8 cellular contexts compared by ENCODE assay signal in genomic region chr12:14416658-14417057, GRCh38. TPM values are rescaled to one million over a fixed set of nuclear protein-coding genes. Genes with fewer than 3 reads are reported as not detected.
DNase-seq lines count a peak whose midpoint lies in the region; ATAC-seq lines count a peak whose summit lies in the region.

No MANE protein-coding gene starts in this region.

- H3K4me3 Mint-ChIP-seq in activated T-helper 1 cell treated with anti-CD3 and anti-CD28 coated beads, Interleukin-12 subunit alpha, Interleukin-12 subunit beta, Interleukin-2, Interleukin-4 antibody, amounts not matched to agents 30 ng/mL and 10 ng/mL and 1 ng/mL, durations not matched to agents 14 hours and 24 hours and 36 hours: peak overlapping the region; percentile 45

- intact Hi-C loops in activated T-helper 1 cell treated with anti-CD3 and anti-CD28 coated beads, Interleukin-12 subunit alpha, Interleukin-12 subunit beta, Interleukin-2, Interleukin-4 antibody, amounts not matched to agents 30 ng/mL and 10 ng/mL and 1 ng/mL, durations not matched to agents 14 hours and 24 hours and 36 hours (cut with micrococcal nuclease): loop anchor here (1.0 to 5.0 kb wide), 3 partner anchors 22 to 51 kb away; partner anchors contain the start of gene ATF7IP
- intact Hi-C loops in left cardiac atrium (cut with DNase I) (no loop called here), sciatic nerve (cut with DNase I) (no loop called here)

- H3K4me1 Mint-ChIP-seq in activated T-helper 1 cell treated with anti-CD3 and anti-CD28 coated beads, Interleukin-12 subunit alpha, Interleukin-12 subunit beta, Interleukin-2, Interleukin-4 antibody, amounts not matched to agents 30 ng/mL and 10 ng/mL and 1 ng/mL, durations not matched to agents 14 hours and 24 hours and 36 hours (ENCODE audit: low read depth): peaks cover 56% of the 10 kb centered on the region

- ATAC-seq in left cardiac atrium (peak; percentile 54 to 60), sciatic nerve (peak; percentile 30), HG03025 (IDR thresholded peaks at IDR 0.05; ENCODE audit: low FRiP score, unreplicated experiment) (no peak)

- peak overlapping the region; percentile 68 for H3K27ac Mint-ChIP-seq in activated T-helper 1 cell treated with anti-CD3 and anti-CD28 coated beads, Interleukin-12 subunit alpha, Interleukin-12 subunit beta, Interleukin-2, Interleukin-4 antibody, amounts not matched to agents 30 ng/mL and 10 ng/mL and 1 ng/mL, durations not matched to agents 14 hours and 24 hours and 36 hours

- H3K9me3 Mint-ChIP-seq in activated T-helper 1 cell treated with anti-CD3 and anti-CD28 coated beads, Interleukin-12 subunit alpha, Interleukin-12 subunit beta, Interleukin-2, Interleukin-4 antibody, amounts not matched to agents 30 ng/mL and 10 ng/mL and 1 ng/mL, durations not matched to agents 14 hours and 24 hours and 36 hours: peaks cover 19% of the 10 kb centered on the region

- H3K27me3 Mint-ChIP-seq in activated T-helper 1 cell treated with anti-CD3 and anti-CD28 coated beads, Interleukin-12 subunit alpha, Interleukin-12 subunit beta, Interleukin-2, Interleukin-4 antibody, amounts not matched to agents 30 ng/mL and 10 ng/mL and 1 ng/mL, durations not matched to agents 14 hours and 24 hours and 36 hours (ENCODE audit: insufficient read depth): no peaks in the 10 kb centered on the region

- peaks cover 24% of the 10 kb centered on the region for H3K36me3 Mint-ChIP-seq in activated T-helper 1 cell treated with anti-CD3 and anti-CD28 coated beads, Interleukin-12 subunit alpha, Interleukin-12 subunit beta, Interleukin-2, Interleukin-4 antibody, amounts not matched to agents 30 ng/mL and 10 ng/mL and 1 ng/mL, durations not matched to agents 14 hours and 24 hours and 36 hours (ENCODE audit: low read depth)

- DNase-seq in NCI-H2029 (lab: John Stamatoyannopoulos, UW) (peak; percentile 38), NCI-H2029 treated with DMSO at 0.1 percent for 48 hours (lab: John Stamatoyannopoulos, UW) (no peak), NCI-H1048 (lab: John Stamatoyannopoulos, UW) (peak; percentile 78), left cardiac atrium (no peak), sciatic nerve (ENCODE audit: low spot score) (no peak)
- DNase-seq in activated T-helper 1 cell treated with anti-CD3 and anti-CD28 coated beads, Interleukin-12 subunit alpha, Interleukin-12 subunit beta, Interleukin-2, Interleukin-4 antibody, amounts not matched to agents 30 ng/mL and 10 ng/mL and 1 ng/mL, durations not matched to agents 14 hours and 24 hours and 36 hours (ENCODE audit: low spot score): peak; percentile 24
- DNase-seq in stimulated activated CD8-positive, alpha-beta memory T cell treated with anti-CD3 and anti-CD28 coated beads, Interleukin-4, amount 100 ng/mL, for 48 hours: no peak

RNA-seq across cellular contexts. Expression of gene ATF7IP, which starts 51.2 kb away (rescaled TPM):
- total RNA-seq in activated T-helper 1 cell treated with anti-CD3 and anti-CD28 coated beads, Interleukin-12 subunit alpha, Interleukin-12 subunit beta, Interleukin-2, Interleukin-4 antibody, amounts not matched to agents 30 ng/mL and 10 ng/mL and 1 ng/mL, durations not matched to agents 14 hours and 24 hours and 36 hours: 66.4 and 71.6 TPM in 2 replicates
- total RNA-seq in left cardiac atrium: 10 to 100 TPM; 55.0 to 59.4 TPM
- 91.8 TPM for total RNA-seq in sciatic nerve

Comparison
In these comparisons a context has a peak if more than half of its experiments do, and no peak if none do; other contexts are left out.
1. DNase-seq: peak in NCI-H2029 (single experiment), NCI-H1048 (single experiment) and activated T-helper 1 cell treated with anti-CD3 and anti-CD28 coated beads, Interleukin-12 subunit alpha, Interleukin-12 subunit beta, Interleukin-2, Interleukin-4 antibody, amounts not matched to agents 30 ng/mL and 10 ng/mL and 1 ng/mL, durations not matched to agents 14 hours and 24 hours and 36 hours (single experiment); none in NCI-H2029 treated with DMSO at 0.1 percent for 48 hours (single experiment), left cardiac atrium (single experiment), sciatic nerve (single experiment) and stimulated activated CD8-positive, alpha-beta memory T cell treated with anti-CD3 and anti-CD28 coated beads, Interleukin-4, amount 100 ng/mL, for 48 hours (single experiment).